Comparison of ENCODE assay signal across 9 cellular contexts in genomic region chr1:40710581-40711315, GRCh38. TPM values are rescaled to one million over a fixed set of nuclear protein-coding genes. Genes with fewer than 3 reads are reported as not detected.
DNase-seq lines count a peak whose midpoint lies in the region; ATAC-seq and TF ChIP-seq lines count a peak whose summit lies in the region.
"Had no signal": no experiment of that assay in that cellular context is flagged by ENCODE, and none has a peak within 500 bp of the region (broad histone marks: within the 10 kb centered on the region; RNA-seq: fewer than 3 reads in every experiment).

No MANE protein-coding gene starts in this region.

- peak overlapping the region; percentile 63 for H3K4me3 ChIP-seq in HL-60 (replicated peaks; ENCODE audit: insufficient read depth, low read length)
- peak overlapping the region in 2 of 4 donors; percentile 7 to 63 for H3K4me3 ChIP-seq in adrenal gland

- no peaks in the 10 kb centered on the region for H3K9me3 Mint-ChIP-seq in stimulated activated memory B cell treated with anti-CD40 and anti-IgM and Interleukin-4, amounts not matched to agents 10 μg/mL and 1 μg/mL and 100 μg/mL, for 72 hours

- H3K36me3 ChIP-seq in adrenal gland (replicated peaks in 1 of 2), result no peaks in the 10 kb centered on the region

- peak overlapping the region; percentile 77 for H3K27ac ChIP-seq in HL-60 (replicated peaks)
- peak overlapping the region; percentile 49 to 79 (median 56) for H3K27ac ChIP-seq in adrenal gland

- H3K36me3 Mint-ChIP-seq in stimulated activated memory B cell treated with anti-CD40 and anti-IgM and Interleukin-4, amounts not matched to agents 10 μg/mL and 1 μg/mL and 100 μg/mL, for 72 hours, result peaks cover 18% of the 10 kb centered on the region

- ATAC-seq in stimulated activated memory B cell treated with anti-CD40 and anti-IgM and Interleukin-4, amounts not matched to agents 10 μg/mL and 1 μg/mL and 100 μg/mL, for 72 hours, result no peak
- ATAC-seq in GM19351 (IDR thresholded peaks at IDR 0.05; ENCODE audit: unreplicated experiment) (no peak), HG03139 (IDR thresholded peaks at IDR 0.05; ENCODE audit: unreplicated experiment) (no peak)

- no peaks in the 10 kb centered on the region for H3K27me3 Mint-ChIP-seq in stimulated activated memory B cell treated with anti-CD40 and anti-IgM and Interleukin-4, amounts not matched to agents 10 μg/mL and 1 μg/mL and 100 μg/mL, for 72 hours

- H3K4me1 Mint-ChIP-seq in stimulated activated memory B cell treated with anti-CD40 and anti-IgM and Interleukin-4, amounts not matched to agents 10 μg/mL and 1 μg/mL and 100 μg/mL, for 72 hours, result peaks cover 55% of the 10 kb centered on the region

- TF ChIP-seq CTCF in HL-60 (IDR thresholded peaks at IDR 0.05; ENCODE audit: insufficient read depth, low read length), result no peak
- no peak for TF ChIP-seq CTCF in adrenal gland (IDR thresholded peaks at IDR 0.05)

- DNase-seq in HL-60 (ENCODE audit: low read depth in 1 of 2, low spot score in 1 of 2) (peak in 1 of 2 experiments; percentile 10), adrenal gland (no peak), inferior parietal cortex (ENCODE audit: extremely low spot score) (peak; percentile 47), ureter (ENCODE audit: low spot score) (no peak)
- no peak for DNase-seq in NK-92 treated with Interleukin-12 subunit alpha and Interleukin-12 subunit beta, amount 100 ng/mL, for 24 hours (lab: John Stamatoyannopoulos, UW)
- DNase-seq: NCI-H187 treated with DMSO at 0.1 percent for 48 hours had no signal

- no peaks in the 10 kb centered on the region for H3K27me3 ChIP-seq in HL-60 (ENCODE audit: insufficient read depth, poor library complexity, severe bottlenecking)
- no peaks in the 10 kb centered on the region for H3K27me3 ChIP-seq in adrenal gland

- intact Hi-C loops in adrenal gland (cut with DNase I), result no loop called here

- H3K4me1 ChIP-seq in adrenal gland (replicated peaks in 1 of 2), result peaks cover 43 to 65% of the 10 kb centered on the region in 2 donors

- 11 to 18% (median 14%) methylated on average over 7 of the region's 7 CpGs for WGBS in adrenal gland, 4 donors

- no peak for TF ChIP-seq POLR2A in adrenal gland (IDR thresholded peaks at IDR 0.05)

- H3K27ac Mint-ChIP-seq in stimulated activated memory B cell treated with anti-CD40 and anti-IgM and Interleukin-4, amounts not matched to agents 10 μg/mL and 1 μg/mL and 100 μg/mL, for 72 hours, result peak overlapping the region; percentile 91

- H3K4me3 Mint-ChIP-seq in stimulated activated memory B cell treated with anti-CD40 and anti-IgM and Interleukin-4, amounts not matched to agents 10 μg/mL and 1 μg/mL and 100 μg/mL, for 72 hours, result peak overlapping the region; percentile 93

- H3K9me3 ChIP-seq in adrenal gland (replicated peaks in 1 of 3), result no peaks in the 10 kb centered on the region

RNA-seq across cellular contexts. Expression of gene NFYC, which starts 19.2 kb away (rescaled TPM):
- total RNA-seq in adrenal gland, result 10 to 100 TPM; 35.9 to 73.8 (median 51.2) TPM
- polyA plus RNA-seq in adrenal gland, result 10 to 100 TPM; 37.5 to 65.2 (median 38.8) TPM
- total RNA-seq in ureter, result 81.4 TPM

RNA-seq across cellular contexts. Expression of gene RIMS3, which starts 45.3 kb away (rescaled TPM):
- total RNA-seq in adrenal gland (10 to 100 TPM in 1 of 8 donors, 1 to 10 TPM in 7; 1.6 to 10.3 (median 2.9) TPM), ureter (5.3 TPM)
- polyA plus RNA-seq in adrenal gland, result 1 to 10 TPM in 2 of 3 donors, under 1 TPM in 1; 0.84 to 5.1 (median 3.9) TPM
